Comparison of ENCODE assay signal across 8 cellular contexts in genomic region chr2:64987001-64987962, GRCh38. TPM values are rescaled to one million over a fixed set of nuclear protein-coding genes. Genes with fewer than 3 reads are reported as not detected.
DNase-seq lines count a peak whose midpoint lies in the region; ATAC-seq and TF ChIP-seq lines count a peak whose summit lies in the region.

No MANE protein-coding gene starts in this region.

- peaks cover 6% of the 10 kb centered on the region for H3K36me3 Mint-ChIP-seq in activated T-helper 1 cell treated with anti-CD3 and anti-CD28 coated beads, Interleukin-12 subunit alpha, Interleukin-12 subunit beta, Interleukin-2, Interleukin-4 antibody, amounts not matched to agents 30 ng/mL and 10 ng/mL and 1 ng/mL, durations not matched to agents 14 hours and 24 hours and 36 hours (ENCODE audit: low read depth)

- H3K27ac Mint-ChIP-seq in activated T-helper 1 cell treated with anti-CD3 and anti-CD28 coated beads, Interleukin-12 subunit alpha, Interleukin-12 subunit beta, Interleukin-2, Interleukin-4 antibody, amounts not matched to agents 30 ng/mL and 10 ng/mL and 1 ng/mL, durations not matched to agents 14 hours and 24 hours and 36 hours: peak overlapping the region; percentile 92

- no peak for TF ChIP-seq CTCF in left lung (IDR thresholded peaks at IDR 0.05)

- intact Hi-C loops in activated T-helper 1 cell treated with anti-CD3 and anti-CD28 coated beads, Interleukin-12 subunit alpha, Interleukin-12 subunit beta, Interleukin-2, Interleukin-4 antibody, amounts not matched to agents 30 ng/mL and 10 ng/mL and 1 ng/mL, durations not matched to agents 14 hours and 24 hours and 36 hours (cut with micrococcal nuclease): loop anchor here (5.0 to 10.0 kb wide), 7 partner anchors 235 to 872 kb away; partner anchors contain the start of gene PELI1
- intact Hi-C loops in left lung (cut with DNase I): no loop called here

- no peaks in the 10 kb centered on the region for H3K9me3 Mint-ChIP-seq in activated T-helper 1 cell treated with anti-CD3 and anti-CD28 coated beads, Interleukin-12 subunit alpha, Interleukin-12 subunit beta, Interleukin-2, Interleukin-4 antibody, amounts not matched to agents 30 ng/mL and 10 ng/mL and 1 ng/mL, durations not matched to agents 14 hours and 24 hours and 36 hours

- H3K27me3 Mint-ChIP-seq in activated T-helper 1 cell treated with anti-CD3 and anti-CD28 coated beads, Interleukin-12 subunit alpha, Interleukin-12 subunit beta, Interleukin-2, Interleukin-4 antibody, amounts not matched to agents 30 ng/mL and 10 ng/mL and 1 ng/mL, durations not matched to agents 14 hours and 24 hours and 36 hours (ENCODE audit: insufficient read depth): peaks cover 12% of the 10 kb centered on the region

- peak overlapping the region; percentile 61 to 71 for H3K4me3 ChIP-seq in left lung

- no peaks in the 10 kb centered on the region for H3K27me3 ChIP-seq in left lung

- peak overlapping the region; percentile 85 for H3K4me3 Mint-ChIP-seq in activated T-helper 1 cell treated with anti-CD3 and anti-CD28 coated beads, Interleukin-12 subunit alpha, Interleukin-12 subunit beta, Interleukin-2, Interleukin-4 antibody, amounts not matched to agents 30 ng/mL and 10 ng/mL and 1 ng/mL, durations not matched to agents 14 hours and 24 hours and 36 hours

- ATAC-seq in HG03354 (IDR thresholded peaks at IDR 0.05; ENCODE audit: poor library complexity, severe bottlenecking, unreplicated experiment) (peak; percentile 31), left lung (no peak)

- H3K4me1 Mint-ChIP-seq in activated T-helper 1 cell treated with anti-CD3 and anti-CD28 coated beads, Interleukin-12 subunit alpha, Interleukin-12 subunit beta, Interleukin-2, Interleukin-4 antibody, amounts not matched to agents 30 ng/mL and 10 ng/mL and 1 ng/mL, durations not matched to agents 14 hours and 24 hours and 36 hours (ENCODE audit: low read depth): peaks cover 77% of the 10 kb centered on the region

- H3K36me3 ChIP-seq in left lung: no peaks in the 10 kb centered on the region

- H3K9me3 ChIP-seq in left lung: no peaks in the 10 kb centered on the region

- DNase-seq in DMS53 (lab: John Stamatoyannopoulos, UW) (peak; percentile 23), DMS53 treated with DMSO at 0.1 percent for 48 hours (lab: John Stamatoyannopoulos, UW; ENCODE audit: unreplicated experiment) (no peak), left lung (no peak), NCI-H128 (lab: John Stamatoyannopoulos, UW; ENCODE audit: unreplicated experiment) (no peak), HuH-7.5 (ENCODE audit: low spot score) (no peak)
- no peak for DNase-seq in activated T-helper 1 cell treated with anti-CD3 and anti-CD28 coated beads, Interleukin-12 subunit alpha, Interleukin-12 subunit beta, Interleukin-2, Interleukin-4 antibody, amounts not matched to agents 30 ng/mL and 10 ng/mL and 1 ng/mL, durations not matched to agents 14 hours and 24 hours and 36 hours (ENCODE audit: low spot score)
- DNase-seq in activated effector memory CD4-positive, alpha-beta T cell treated with anti-CD3 and anti-CD28 coated beads, Interleukin-2, amount 50 U/mL, for 16 hours: no peak

- H3K4me1 ChIP-seq in left lung: peaks cover 5 to 36% of the 10 kb centered on the region in 2 donors

- H3K27ac ChIP-seq in left lung: peak overlapping the region; percentile 94 to 95

RNA-seq across cellular contexts. Expression of gene SLC1A4, which starts 1.9 kb away (rescaled TPM):
- 14.4 and 15.1 TPM in 2 replicates for total RNA-seq in activated T-helper 1 cell treated with anti-CD3 and anti-CD28 coated beads, Interleukin-12 subunit alpha, Interleukin-12 subunit beta, Interleukin-2, Interleukin-4 antibody, amounts not matched to agents 30 ng/mL and 10 ng/mL and 1 ng/mL, durations not matched to agents 14 hours and 24 hours and 36 hours
- total RNA-seq in left lung: 10 to 100 TPM; 16.9 to 21.9 TPM
